1 cellular context compared by ENCODE assay signal in genomic region chr9:8717146-8717545, GRCh38.
TF ChIP-seq lines count a peak whose summit lies in the region.

No MANE protein-coding gene starts in this region.

TF ChIP-seq in H1, 55 proteins besides CTCF, POLR2A, EP300 and RAD21:
- TF ChIP-seq CEBPB (IDR thresholded peaks at IDR 0.05; ENCODE audit: low read depth, low read length), result no peak
- no peak for TF ChIP-seq BACH1 (IDR thresholded peaks at IDR 0.05; ENCODE audit: low read length)
- no peak for TF ChIP-seq TAF7 (optimal IDR thresholded peaks at IDR 0.05; ENCODE audit: borderline replicate concordance, low read depth, low read length)
- TF ChIP-seq FOSL1 (IDR thresholded peaks at IDR 0.05; ENCODE audit: insufficient read depth, low read depth, low read length), result no peak
- TF ChIP-seq RFX5 (IDR thresholded peaks at IDR 0.05; ENCODE audit: borderline replicate concordance, low read depth, low read length), result no peak
- TF ChIP-seq JUND (IDR thresholded peaks at IDR 0.05; ENCODE audit: low read length), result no peak
- TF ChIP-seq, protein P1, sequence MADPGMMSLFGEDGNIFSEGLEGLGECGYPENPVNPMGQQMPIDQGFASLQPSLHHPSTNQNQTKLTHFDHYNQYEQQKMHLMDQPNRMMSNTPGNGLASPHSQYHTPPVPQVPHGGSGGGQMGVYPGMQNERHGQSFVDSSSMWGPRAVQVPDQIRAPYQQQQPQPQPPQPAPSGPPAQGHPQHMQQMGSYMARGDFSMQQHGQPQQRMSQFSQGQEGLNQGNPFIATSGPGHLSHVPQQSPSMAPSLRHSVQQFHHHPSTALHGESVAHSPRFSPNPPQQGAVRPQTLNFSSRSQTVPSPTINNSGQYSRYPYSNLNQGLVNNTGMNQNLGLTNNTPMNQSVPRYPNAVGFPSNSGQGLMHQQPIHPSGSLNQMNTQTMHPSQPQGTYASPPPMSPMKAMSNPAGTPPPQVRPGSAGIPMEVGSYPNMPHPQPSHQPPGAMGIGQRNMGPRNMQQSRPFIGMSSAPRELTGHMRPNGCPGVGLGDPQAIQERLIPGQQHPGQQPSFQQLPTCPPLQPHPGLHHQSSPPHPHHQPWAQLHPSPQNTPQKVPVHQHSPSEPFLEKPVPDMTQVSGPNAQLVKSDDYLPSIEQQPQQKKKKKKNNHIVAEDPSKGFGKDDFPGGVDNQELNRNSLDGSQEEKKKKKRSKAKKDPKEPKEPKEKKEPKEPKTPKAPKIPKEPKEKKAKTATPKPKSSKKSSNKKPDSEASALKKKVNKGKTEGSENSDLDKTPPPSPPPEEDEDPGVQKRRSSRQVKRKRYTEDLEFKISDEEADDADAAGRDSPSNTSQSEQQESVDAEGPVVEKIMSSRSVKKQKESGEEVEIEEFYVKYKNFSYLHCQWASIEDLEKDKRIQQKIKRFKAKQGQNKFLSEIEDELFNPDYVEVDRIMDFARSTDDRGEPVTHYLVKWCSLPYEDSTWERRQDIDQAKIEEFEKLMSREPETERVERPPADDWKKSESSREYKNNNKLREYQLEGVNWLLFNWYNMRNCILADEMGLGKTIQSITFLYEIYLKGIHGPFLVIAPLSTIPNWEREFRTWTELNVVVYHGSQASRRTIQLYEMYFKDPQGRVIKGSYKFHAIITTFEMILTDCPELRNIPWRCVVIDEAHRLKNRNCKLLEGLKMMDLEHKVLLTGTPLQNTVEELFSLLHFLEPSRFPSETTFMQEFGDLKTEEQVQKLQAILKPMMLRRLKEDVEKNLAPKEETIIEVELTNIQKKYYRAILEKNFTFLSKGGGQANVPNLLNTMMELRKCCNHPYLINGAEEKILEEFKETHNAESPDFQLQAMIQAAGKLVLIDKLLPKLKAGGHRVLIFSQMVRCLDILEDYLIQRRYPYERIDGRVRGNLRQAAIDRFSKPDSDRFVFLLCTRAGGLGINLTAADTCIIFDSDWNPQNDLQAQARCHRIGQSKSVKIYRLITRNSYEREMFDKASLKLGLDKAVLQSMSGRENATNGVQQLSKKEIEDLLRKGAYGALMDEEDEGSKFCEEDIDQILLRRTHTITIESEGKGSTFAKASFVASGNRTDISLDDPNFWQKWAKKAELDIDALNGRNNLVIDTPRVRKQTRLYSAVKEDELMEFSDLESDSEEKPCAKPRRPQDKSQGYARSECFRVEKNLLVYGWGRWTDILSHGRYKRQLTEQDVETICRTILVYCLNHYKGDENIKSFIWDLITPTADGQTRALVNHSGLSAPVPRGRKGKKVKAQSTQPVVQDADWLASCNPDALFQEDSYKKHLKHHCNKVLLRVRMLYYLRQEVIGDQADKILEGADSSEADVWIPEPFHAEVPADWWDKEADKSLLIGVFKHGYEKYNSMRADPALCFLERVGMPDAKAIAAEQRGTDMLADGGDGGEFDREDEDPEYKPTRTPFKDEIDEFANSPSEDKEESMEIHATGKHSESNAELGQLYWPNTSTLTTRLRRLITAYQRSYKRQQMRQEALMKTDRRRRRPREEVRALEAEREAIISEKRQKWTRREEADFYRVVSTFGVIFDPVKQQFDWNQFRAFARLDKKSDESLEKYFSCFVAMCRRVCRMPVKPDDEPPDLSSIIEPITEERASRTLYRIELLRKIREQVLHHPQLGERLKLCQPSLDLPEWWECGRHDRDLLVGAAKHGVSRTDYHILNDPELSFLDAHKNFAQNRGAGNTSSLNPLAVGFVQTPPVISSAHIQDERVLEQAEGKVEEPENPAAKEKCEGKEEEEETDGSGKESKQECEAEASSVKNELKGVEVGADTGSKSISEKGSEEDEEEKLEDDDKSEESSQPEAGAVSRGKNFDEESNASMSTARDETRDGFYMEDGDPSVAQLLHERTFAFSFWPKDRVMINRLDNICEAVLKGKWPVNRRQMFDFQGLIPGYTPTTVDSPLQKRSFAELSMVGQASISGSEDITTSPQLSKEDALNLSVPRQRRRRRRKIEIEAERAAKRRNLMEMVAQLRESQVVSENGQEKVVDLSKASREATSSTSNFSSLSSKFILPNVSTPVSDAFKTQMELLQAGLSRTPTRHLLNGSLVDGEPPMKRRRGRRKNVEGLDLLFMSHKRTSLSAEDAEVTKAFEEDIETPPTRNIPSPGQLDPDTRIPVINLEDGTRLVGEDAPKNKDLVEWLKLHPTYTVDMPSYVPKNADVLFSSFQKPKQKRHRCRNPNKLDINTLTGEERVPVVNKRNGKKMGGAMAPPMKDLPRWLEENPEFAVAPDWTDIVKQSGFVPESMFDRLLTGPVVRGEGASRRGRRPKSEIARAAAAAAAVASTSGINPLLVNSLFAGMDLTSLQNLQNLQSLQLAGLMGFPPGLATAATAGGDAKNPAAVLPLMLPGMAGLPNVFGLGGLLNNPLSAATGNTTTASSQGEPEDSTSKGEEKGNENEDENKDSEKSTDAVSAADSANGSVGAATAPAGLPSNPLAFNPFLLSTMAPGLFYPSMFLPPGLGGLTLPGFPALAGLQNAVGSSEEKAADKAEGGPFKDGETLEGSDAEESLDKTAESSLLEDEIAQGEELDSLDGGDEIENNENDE (IDR thresholded peaks at IDR 0.05; ENCODE audit: insufficient replicate concordance, low read length), result no peak
- no peak for TF ChIP-seq GTF2F1 (IDR thresholded peaks at IDR 0.05; ENCODE audit: borderline replicate concordance, low read depth, low read length)
- TF ChIP-seq SUZ12 (IDR thresholded peaks at IDR 0.05; ENCODE audit: low read length), result no peak
